Comparison of ENCODE assay signal across 1 cellular context in genomic region chr20:17648306-17648646, GRCh38.
A peak's percentile ranks its signal among the peaks of the same experiment; 100 is the strongest.
TF ChIP-seq lines count a peak whose summit lies in the region.

No MANE protein-coding gene starts in this region.

TF ChIP-seq in HepG2, 621 proteins besides CTCF, POLR2A, EP300 and RAD21:
- TF ChIP-seq ZBTB33 (CRISPR knock-in tag; IDR thresholded peaks at IDR 0.05) (peak; percentile 90), ZBTB38 (CRISPR knock-in tag; IDR thresholded peaks at IDR 0.05) (peak; percentile 69; the same call in 1 of the 2 replicates), POLR2AphosphoS5 (IDR thresholded peaks at IDR 0.05; ENCODE audit: low read depth, low read length) (0 out of 2 replicates have a peak, but pooled peaks have one; percentile 25), AGO2 (optimal IDR thresholded peaks at IDR 0.05; ENCODE audit: low read depth, low read length) (peak; percentile 85), ZNF687 (CRISPR knock-in tag; IDR thresholded peaks at IDR 0.05) (peak; percentile 36; the same call in 1 of the 2 replicates), FOSL2 (CRISPR knock-in tag; IDR thresholded peaks at IDR 0.05) (no peak), ZFX (CRISPR knock-in tag; IDR thresholded peaks at IDR 0.05; ENCODE audit: low read depth) (0 out of 2 replicates have a peak, but pooled peaks have one; percentile 25), RBM22 (optimal IDR thresholded peaks at IDR 0.05; ENCODE audit: low read length) (peak; percentile 78), ZNF768 (CRISPR knock-in tag; IDR thresholded peaks at IDR 0.05) (peak; percentile 60; the same call in 1 of the 2 replicates), SAFB2 (CRISPR knock-in tag; IDR thresholded peaks at IDR 0.05; ENCODE audit: borderline replicate concordance, low read depth) (no peak)
